Comparison of ENCODE assay signal across 10 cellular contexts in the genomic region with DNA sequence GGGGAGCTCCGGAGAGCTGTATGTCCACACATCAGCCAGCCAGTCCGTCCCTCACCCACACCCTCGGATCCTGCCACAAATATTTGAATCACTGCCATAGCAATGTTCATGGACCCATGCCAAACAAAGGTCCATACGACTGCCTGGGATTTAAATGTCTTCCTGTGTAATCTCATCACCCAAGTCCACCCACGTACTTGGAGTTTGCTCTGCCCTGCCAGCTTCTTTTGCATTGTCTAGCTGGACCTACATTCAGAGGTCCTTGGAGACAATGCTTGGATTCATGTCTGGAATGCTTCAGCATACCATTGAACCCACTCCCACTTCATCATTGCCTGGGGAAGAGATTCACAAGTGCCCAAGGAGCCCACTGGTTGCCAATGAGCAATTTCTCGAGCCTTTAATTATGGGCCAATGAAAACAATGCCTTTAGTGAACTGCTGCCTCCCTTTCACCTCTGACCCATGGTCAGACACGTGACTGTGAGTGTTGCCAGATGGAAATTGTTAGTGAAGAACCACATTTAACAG.
DNase-seq lines count a peak whose midpoint lies in the region; ATAC-seq, FAIRE-seq and TF ChIP-seq lines count a peak whose summit lies in the region.
"Had no signal": no experiment of that assay in that cellular context is flagged by ENCODE, and none has a peak within 500 bp of the region (broad histone marks: within the 10 kb centered on the region; RNA-seq: fewer than 3 reads in every experiment).

No MANE protein-coding gene starts in this region.

- FAIRE-seq in GM12891 (lab: Jason Lieb, UNC): no peak
- FAIRE-seq: D721Med had no signal

- no peaks in the 10 kb centered on the region for H3K36me3 ChIP-seq in SJSA1

- peaks cover 35% of the 10 kb centered on the region for H3K4me1 ChIP-seq in SJSA1 (replicated peaks)

- no peak overlapping the region for H3K4me3 ChIP-seq in SJSA1

- no peak for TF ChIP-seq POLR2A in GM12891 (IDR thresholded peaks at IDR 0.05; ENCODE audit: low read depth, low read length)

- peak overlapping the region; percentile 10 for H3K27ac ChIP-seq in SJSA1

- no peaks in the 10 kb centered on the region for H3K27me3 ChIP-seq in SJSA1 (replicated peaks)

- no peaks in the 10 kb centered on the region for H3K9me3 ChIP-seq in SJSA1 (replicated peaks)

- ATAC-seq in GM21576 (IDR thresholded peaks at IDR 0.05; ENCODE audit: unreplicated experiment): no peak

- peak; percentile 94 for DNase-seq in Daoy (ENCODE audit: low read depth)
- DNase-seq in SJSA1 (ENCODE audit: low read depth in 1 of 2, low spot score in 2 of 2): peak; percentile 70 to 72
- peak; percentile 97 for DNase-seq in fibroblast of peridontal ligament (ENCODE audit: extremely low read depth)
- peak; percentile 74 for DNase-seq in pulmonary artery endothelial cell (ENCODE audit: low read depth, low spot score)
- DNase-seq in CD1c-positive myeloid dendritic cell (ENCODE audit: extremely low spot score): no peak
- DNase-seq in cerebellum (ENCODE audit: low spot score): no peak
- DNase-seq in GM12891 (ENCODE audit: insufficient read length, low spot score): no peak
- DNase-seq: NCI-H1092 had no signal

TF ChIP-seq in GM12891, 5 proteins besides CTCF, POLR2A, EP300 and RAD21:
- TF ChIP-seq POLR2AphosphoS5 (IDR thresholded peaks at IDR 0.05; ENCODE audit: low read depth, low read length) (no peak), PAX5 (IDR thresholded peaks at IDR 0.05; ENCODE audit: insufficient read depth, low read length, severe bottlenecking) (no peak), SPI1 (IDR thresholded peaks at IDR 0.05; ENCODE audit: low read depth, low read length) (no peak)

Comparison
In these comparisons a context has a peak if more than half of its experiments do, and no peak if none do; other contexts are left out.
1. DNase-seq: peak in Daoy (single experiment), SJSA1 (2 of 2), fibroblast of peridontal ligament (single experiment) and pulmonary artery endothelial cell (single experiment); none in CD1c-positive myeloid dendritic cell (single experiment), cerebellum (single experiment) and GM12891 (single experiment).